ENCODE assay signal across 19 cellular contexts in the genomic region with DNA sequence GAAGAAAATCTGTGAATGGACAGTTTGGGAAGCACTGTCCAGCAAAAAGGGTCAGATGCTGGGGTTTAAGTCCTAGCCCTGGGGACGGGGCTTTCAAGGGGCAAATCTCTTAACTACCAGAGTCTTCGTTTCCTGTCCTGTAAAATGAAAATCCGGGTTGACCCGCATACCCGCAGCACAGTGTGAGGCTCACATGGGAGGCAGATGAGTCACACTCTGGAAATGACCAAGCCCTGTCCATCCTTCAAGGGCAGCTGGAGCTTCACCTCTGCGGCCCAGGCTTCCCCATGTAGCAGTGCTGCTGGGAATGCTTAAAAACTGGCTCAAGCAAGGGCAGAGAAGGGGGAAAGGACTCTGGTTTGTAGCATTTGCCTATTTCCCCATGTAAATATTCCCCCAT. TPM values are rescaled to one million over a fixed set of nuclear protein-coding genes. Genes with fewer than 3 reads are reported as not detected.
DNase-seq lines count a peak whose midpoint lies in the region; ATAC-seq, FAIRE-seq and TF ChIP-seq lines count a peak whose summit lies in the region.
"Had no signal": no experiment of that assay in that cellular context is flagged by ENCODE, and none has a peak within 500 bp of the region (broad histone marks: within the 10 kb centered on the region; RNA-seq: fewer than 3 reads in every experiment).

No MANE protein-coding gene starts in this region.

- CTCF ChIA-PET in A549 (lab: Yijun Ruan, JAX): interaction anchor here (1.3 to 29.6 kb wide), 4 partner anchors 10 to 190 kb away, joined by 5 to 601 read pairs (median 203); partner anchors contain the start of genes ASB2 and CCDC197
- CTCF ChIA-PET in IMR-90 (lab: Yijun Ruan, JAX): interaction anchor here (0.6 kb wide), 1 partner anchor 63 kb away, joined by 4 read pairs; no protein-coding TSS in a partner anchor

- H3K36me3 ChIP-seq in IMR-90 (ENCODE audit: control insufficient read depth, insufficient read depth, low read length): no peaks in the 10 kb centered on the region
- H3K36me3 ChIP-seq in right lobe of liver: no peaks in the 10 kb centered on the region

- 26% methylated on average over 6 of the region's 6 CpGs for WGBS in A549 (ENCODE audit: missing lambda C conversion rate)
- 71% methylated on average over 4 of the region's 6 CpGs; no CpG with 5 or more reads in 1 of the 2 experiments for WGBS in IMR-90 (ENCODE audit: extremely low coverage in 2 of 2, insufficient read length in 1 of 2), 2 experiments
- 57% methylated on average over 5 of the region's 6 CpGs for WGBS in right lobe of liver (ENCODE audit: insufficient coverage, low coverage, low lambda C conversion rate, missing lambda C conversion rate)

- TF ChIP-seq POLR2A in A549 (IDR thresholded peaks at IDR 0.05; ENCODE audit: low read length) (no peak), IMR-90 (IDR thresholded peaks at IDR 0.05; ENCODE audit: low read depth, low read length) (no peak), right lobe of liver (IDR thresholded peaks at IDR 0.05) (no peak)

- TF ChIP-seq RAD21 in A549 (conservative IDR thresholded peaks at IDR 0.05 in 1 of 2, IDR thresholded peaks at IDR 0.05 in 1 of 2) (no peak), IMR-90 (IDR thresholded peaks at IDR 0.05; ENCODE audit: low read length) (no peak)

- H2AK9ac ChIP-seq in IMR-90 (replicated peaks; ENCODE audit: low read depth, low read length, poor library complexity): no peak overlapping the region

- H2AK5ac ChIP-seq in IMR-90 (ENCODE audit: low read depth, low read length): no peak overlapping the region; the same call in 1 of the 2 replicates

- no peaks in the 10 kb centered on the region for H3K9me3 ChIP-seq in A549
- no peaks in the 10 kb centered on the region for H3K9me3 ChIP-seq in IMR-90 (ENCODE audit: control insufficient read depth, insufficient read depth, low read length)
- H3K9me3 ChIP-seq in right lobe of liver: no peaks in the 10 kb centered on the region
- H3K9me3 ChIP-seq: testis had no signal

- no peak overlapping the region for H3K4me3 ChIP-seq in A549
- H3K4me3 ChIP-seq in IMR-90 (ENCODE audit: insufficient read depth, low read depth, low read length): no peak overlapping the region
- H3K4me3 ChIP-seq in choroid plexus epithelial cell (ENCODE audit: low read depth, low read length): no peak overlapping the region
- H3K4me3 ChIP-seq in right lobe of liver: no peak overlapping the region
- H3K4me3 ChIP-seq: dorsolateral prefrontal cortex, testis had no signal

- H3K4ac ChIP-seq in IMR-90 (ENCODE audit: low read depth, low read length): no peak overlapping the region

- no peak overlapping the region for H2BK5ac ChIP-seq in IMR-90 (ENCODE audit: low read depth, low read length, poor library complexity, severe bottlenecking)

- TF ChIP-seq EP300 in A549 (IDR thresholded peaks at IDR 0.05): no peak

- H4K5ac ChIP-seq in IMR-90 (ENCODE audit: low read depth, low read length): no peak overlapping the region

- peaks cover 3% of the 10 kb centered on the region; the same call in 1 of the 2 replicates for H4K20me1 ChIP-seq in IMR-90 (ENCODE audit: insufficient read depth, low read length)

- H3K9ac ChIP-seq in IMR-90 (ENCODE audit: low read depth, low read length): no peak overlapping the region
- H3K9ac ChIP-seq: parathyroid adenoma had no signal

- H3K79me1 ChIP-seq in IMR-90 (ENCODE audit: low read depth in 1 of 2, low read length in 2 of 2): no peaks in the 10 kb centered on the region

- H4K91ac ChIP-seq in IMR-90 (ENCODE audit: insufficient read depth, low read depth, low read length): no peak overlapping the region

- no peak overlapping the region for H2AFZ ChIP-seq in IMR-90 (replicated peaks; ENCODE audit: low read length, poor library complexity)
- H2AFZ ChIP-seq: parathyroid adenoma had no signal

- H3K23ac ChIP-seq in IMR-90 (ENCODE audit: low read depth, low read length): no peak overlapping the region

- no peak overlapping the region for H3K56ac ChIP-seq in IMR-90 (ENCODE audit: extremely low read depth, insufficient read depth, low read length)

- dilution Hi-C loops in IMR-90 (cut with HindIII; ENCODE audit: low sequenced_read_pairs, unreplicated experiment): no loop called here

- FAIRE-seq in A549 (lab: Jason Lieb, UNC): no peak
- FAIRE-seq in GM19239 (lab: Jason Lieb, UNC): no peak
- FAIRE-seq: D721Med had no signal

- intact Hi-C loops in IMR-90 (cut with micrococcal nuclease) (no loop called here), right lobe of liver (cut with DNase I) (loop anchor here in 1 of 2 donors (10.0 kb wide), 1 partner anchor 49 kb away; the partner anchor contains the start of gene CCDC197)

- H3K4me2 ChIP-seq in A549: 0 out of 3 replicates have a peak overlapping the region, but pooled peaks have one; percentile 12
- no peak overlapping the region for H3K4me2 ChIP-seq in IMR-90 (ENCODE audit: low read depth, low read length)

- POLR2A ChIA-PET in A549 (lab: Yijun Ruan, JAX) (no interaction called here), IMR-90 (lab: Charles Lee; ENCODE audit: unreplicated experiment) (no interaction called here)

- H3K27ac ChIP-seq in A549: peak overlapping the region in 1 of 2 experiments; percentile 52; a peak in 2 of 6 replicates
- no peak overlapping the region for H3K27ac ChIP-seq in IMR-90 (ENCODE audit: insufficient read depth, low read length)
- H3K27ac ChIP-seq in right lobe of liver: no peak overlapping the region
- H3K27ac ChIP-seq: dorsolateral prefrontal cortex, parathyroid adenoma, testis had no signal

- DNase-seq in A549 (ENCODE audit: low read depth in 1 of 2, low spot score in 1 of 2) (no peak), IMR-90 (peak; percentile 49), choroid plexus epithelial cell (ENCODE audit: low read depth) (peak; percentile 61), right lobe of liver (no peak), GM19239 (ENCODE audit: insufficient read length, low spot score) (no peak), NCI-H146 treated with DMSO at 0.1 percent for 48 hours (lab: John Stamatoyannopoulos, UW; ENCODE audit: unreplicated experiment) (no peak)
- no peak for DNase-seq in activated CD4-positive, CD25-positive, alpha-beta regulatory T cell (lab: John Stamatoyannopoulos, UW)
- DNase-seq: activated CD4-positive, CD25-positive, alpha-beta regulatory T cell treated with anti-CD3 and anti-CD28 coated beads, Interleukin-2, amount 50 U/mL, for 72 hours; dorsolateral prefrontal cortex; immature natural killer cell; NCI-H1105 treated with DMSO at 0.1 percent for 48 hours; NCI-H446; PC-3; T-helper 1 cell; testis had no signal

- no peaks in the 10 kb centered on the region; the same call in 1 of the 2 replicates for H3K27me3 ChIP-seq in IMR-90 (ENCODE audit: control insufficient read depth, insufficient read depth, low read length)
- no peaks in the 10 kb centered on the region for H3K27me3 ChIP-seq in right lobe of liver
- H3K27me3 ChIP-seq: dorsolateral prefrontal cortex, testis had no signal

- in situ Hi-C loops in IMR-90 (cut with MboI; ENCODE audit: low sequenced_read_pairs): loop anchor here (10.0 kb wide), 1 partner anchor 189 kb away; no protein-coding TSS in a partner anchor

- ATAC-seq in A549 (peak in 1 of 2 experiments; percentile 50; a peak in 2 of 6 replicates), IMR-90 (ENCODE audit: low read depth) (no peak), right lobe of liver (peak in 3 of 4 donors; percentile 26 to 80 (median 79)), GM18873 (IDR thresholded peaks at IDR 0.05; ENCODE audit: low FRiP score, unreplicated experiment) (no peak)
- ATAC-seq: PC-3 had no signal

- H2BK120ac ChIP-seq in IMR-90 (ENCODE audit: low read depth, low read length): no peak overlapping the region

- TF ChIP-seq CTCF in A549 (IDR thresholded peaks at IDR 0.05) (no peak), IMR-90 (conservative IDR thresholded peaks at IDR 0.05; ENCODE audit: low read depth, low read length) (no peak), choroid plexus epithelial cell (conservative IDR thresholded peaks at IDR 0.05; ENCODE audit: low read depth, low read length) (no peak), right lobe of liver (IDR thresholded peaks at IDR 0.05) (no peak)

- H2BK15ac ChIP-seq in IMR-90 (ENCODE audit: low read depth, low read length): no peak overlapping the region

- no peak overlapping the region for H2BK20ac ChIP-seq in IMR-90 (ENCODE audit: low read depth, low read length)

- BruUV-seq in IMR-90 (replicated peaks; lab: Mats Ljungman, UMichigan): no TSS peak

- H3K18ac ChIP-seq in IMR-90 (ENCODE audit: low read depth, low read length): no peak overlapping the region

- H3K4me1 ChIP-seq in A549: peaks cover 22% of the 10 kb centered on the region
- peaks cover 5% of the 10 kb centered on the region for H3K4me1 ChIP-seq in IMR-90 (ENCODE audit: control insufficient read depth, insufficient read depth, low read length)
- no peaks in the 10 kb centered on the region for H3K4me1 ChIP-seq in right lobe of liver
- H3K4me1 ChIP-seq: parathyroid adenoma, testis had no signal

- H3K14ac ChIP-seq in IMR-90 (replicated peaks; ENCODE audit: low read depth, low read length): no peak overlapping the region

- no peak overlapping the region for H4K8ac ChIP-seq in IMR-90 (ENCODE audit: low read depth in 2 of 2, low read length in 2 of 2)

- H3K9me1 ChIP-seq in IMR-90 (ENCODE audit: insufficient read depth, low read length): no peaks in the 10 kb centered on the region

RNA-seq across cellular contexts. Expression of gene FAM181A, which starts 19.0 kb away (rescaled TPM):
- polyA plus RNA-seq in A549 (2011; rRNA removed) (not detected in 2 replicates), A549 (2017; fragmentation: RNase III; extraction: RNeasy Plus Mini Kit Qiagen cat#74134 plus additional on column Dnase treatment) (not detected in 3 replicates), IMR-90 (2012; rRNA removed) (not detected in 2 replicates)
- not detected in 2 replicates for polyA plus RNA-seq in A549 (2012; cell fraction: cytosol; rRNA removed)
- polyA plus RNA-seq in A549 (2012; cell fraction: nucleus; rRNA removed): not detected in 2 replicates
- polyA minus RNA-seq in A549 (2011; rRNA and poly(A)+ RNA removed): not detected in 2 replicates
- total RNA-seq in IMR-90 (2012; rRNA removed) (not detected in 2 replicates), right lobe of liver (not detected)
- not detected in 2 replicates for polyA plus RNA-seq in IMR-90 (2012; cell fraction: cytosol; rRNA removed)
- polyA plus RNA-seq in IMR-90 (2012; cell fraction: nucleus; rRNA removed; ENCODE audit: low replicate concordance): not detected in 2 replicates
- total RNA-seq: mucosa of gallbladder, PC-3 had no signal
- polyA plus RNA-seq: immature natural killer cell had no signal

RNA-seq across cellular contexts. Expression of gene ASB2, which starts 30.3 kb away (rescaled TPM):
- polyA plus RNA-seq in A549 (2011; rRNA removed): 0.03 and 0.07 TPM in 2 replicates
- 0.15 and 0.23 TPM in 2 replicates for polyA plus RNA-seq in A549 (2012; cell fraction: cytosol; rRNA removed)
- 0.11 and 0.52 TPM in 2 replicates for polyA plus RNA-seq in A549 (2012; cell fraction: nucleus; rRNA removed)
- polyA plus RNA-seq in A549 (2017; fragmentation: RNase III; extraction: RNeasy Plus Mini Kit Qiagen cat#74134 plus additional on column Dnase treatment): 0.07 to 0.16 TPM (median 0.10 TPM) in 3 replicates
- polyA minus RNA-seq in A549 (2011; rRNA and poly(A)+ RNA removed): not detected in 2 replicates
- total RNA-seq in IMR-90 (2012; rRNA removed): 0.54 and 0.83 TPM in 2 replicates
- polyA plus RNA-seq in IMR-90 (2012; rRNA removed): 0.77 and 0.98 TPM in 2 replicates
- 0.42 and 0.78 TPM in 2 replicates for polyA plus RNA-seq in IMR-90 (2012; cell fraction: cytosol; rRNA removed)
- polyA plus RNA-seq in IMR-90 (2012; cell fraction: nucleus; rRNA removed; ENCODE audit: low replicate concordance): 1.3 and 3.4 TPM in 2 replicates
- total RNA-seq in right lobe of liver: under 1 TPM; 0.20 to 0.59 (median 0.28) TPM

RNA-seq across cellular contexts. Expression of gene CCDC197, which starts 51.0 kb away (rescaled TPM):
- polyA plus RNA-seq in A549 (2011; rRNA removed) (not detected in 2 replicates), A549 (2017; fragmentation: RNase III; extraction: RNeasy Plus Mini Kit Qiagen cat#74134 plus additional on column Dnase treatment) (not detected in 3 replicates), IMR-90 (2012; rRNA removed) (not detected in 2 replicates)
- polyA plus RNA-seq in A549 (2012; cell fraction: cytosol; rRNA removed): not detected in 2 replicates
- polyA plus RNA-seq in A549 (2012; cell fraction: nucleus; rRNA removed): 0.04 TPM in 1 of 2 replicates, not detected in the other
- not detected in 2 replicates for polyA minus RNA-seq in A549 (2011; rRNA and poly(A)+ RNA removed)
- total RNA-seq in IMR-90 (2012; rRNA removed) (not detected in 2 replicates), right lobe of liver (not detected)
- not detected in 2 replicates for polyA plus RNA-seq in IMR-90 (2012; cell fraction: cytosol; rRNA removed)
- not detected in 2 replicates for polyA plus RNA-seq in IMR-90 (2012; cell fraction: nucleus; rRNA removed; ENCODE audit: low replicate concordance)
- total RNA-seq: mucosa of gallbladder, PC-3 had no signal
- polyA plus RNA-seq: immature natural killer cell had no signal

Comparison
In these comparisons a context has a peak if more than half of its experiments do, and no peak if none do; other contexts are left out.
1. ATAC-seq: peak in right lobe of liver (3 of 4); none in IMR-90 (single experiment) and GM18873 (single experiment).
2. DNase-seq: peak in IMR-90 (single experiment) and choroid plexus epithelial cell (single experiment); none in A549 (0 of 2), right lobe of liver (0 of 3), activated CD4-positive, CD25-positive, alpha-beta regulatory T cell (0 of 4), GM19239 (single experiment) and NCI-H146 treated with DMSO at 0.1 percent for 48 hours (single experiment).